ENCODE assay signal across 1 cellular context in genomic region chr6:166937716-166938115, GRCh38.
TF ChIP-seq lines count a peak whose summit lies in the region.

No MANE protein-coding gene starts in this region.

TF ChIP-seq in GM12878, 131 proteins besides CTCF, POLR2A, EP300 and RAD21:
- TF ChIP-seq ZSCAN29 (IDR thresholded peaks at IDR 0.05) = no peak
- no peak for TF ChIP-seq CBFB (IDR thresholded peaks at IDR 0.05; ENCODE audit: low read depth)
- TF ChIP-seq REST (IDR thresholded peaks at IDR 0.05; ENCODE audit: low read depth, low read length) = no peak
- no peak for TF ChIP-seq BCL11A (IDR thresholded peaks at IDR 0.05; ENCODE audit: low read depth, low read length)
- no peak for TF ChIP-seq TCF12 (IDR thresholded peaks at IDR 0.05; ENCODE audit: low read depth, low read length)
- no peak for TF ChIP-seq NRF1 (conservative IDR thresholded peaks at IDR 0.05; ENCODE audit: low read depth, low read length)
- TF ChIP-seq E4F1 (IDR thresholded peaks at IDR 0.05; ENCODE audit: borderline replicate concordance, partially characterized antibody) = no peak
- no peak for TF ChIP-seq CHD4 (IDR thresholded peaks at IDR 0.05)
- TF ChIP-seq MXI1 (IDR thresholded peaks at IDR 0.05; ENCODE audit: low read depth, low read length) = no peak
- TF ChIP-seq RB1 (IDR thresholded peaks at IDR 0.05; ENCODE audit: borderline replicate concordance) = no peak
- no peak for TF ChIP-seq TAF1 (IDR thresholded peaks at IDR 0.05; ENCODE audit: borderline replicate concordance, low read depth, low read length)
- TF ChIP-seq SREBF2 (IDR thresholded peaks at IDR 0.05; ENCODE audit: low read length) = no peak
- no peak for TF ChIP-seq CBX3 (IDR thresholded peaks at IDR 0.05; ENCODE audit: borderline replicate concordance, low read depth)
- no peak for TF ChIP-seq MLLT1 (IDR thresholded peaks at IDR 0.05)
- no peak for TF ChIP-seq SP1 (IDR thresholded peaks at IDR 0.05; ENCODE audit: low read depth, low read length)
- TF ChIP-seq KLF5 (IDR thresholded peaks at IDR 0.05; ENCODE audit: partially characterized antibody) = no peak
